1 cellular context compared by ENCODE assay signal in the genomic region with DNA sequence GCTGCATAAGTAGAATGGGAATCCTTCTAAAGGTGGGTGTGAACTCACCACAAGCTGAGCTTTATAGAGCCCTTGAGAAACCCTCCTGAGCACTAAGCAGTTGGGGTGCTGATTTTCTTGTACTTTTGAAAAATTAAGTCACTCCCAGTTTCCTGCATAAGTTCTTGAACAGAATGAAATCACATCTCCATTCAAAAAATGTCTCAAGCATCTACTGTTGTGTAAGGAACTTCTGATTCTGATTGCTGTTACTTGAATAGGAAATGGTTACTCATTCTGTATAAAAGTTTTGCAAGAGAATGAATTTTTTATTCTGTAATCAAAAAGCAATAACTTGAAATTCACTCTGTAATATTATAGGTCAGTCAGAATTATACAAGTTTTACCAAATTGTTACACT.
A peak's percentile ranks its signal among the peaks of the same experiment; 100 is the strongest.
TF ChIP-seq lines count a peak whose summit lies in the region.

No MANE protein-coding gene starts in this region.

TF ChIP-seq in IMR-90, 13 proteins besides CTCF, POLR2A, EP300 and RAD21:
- TF ChIP-seq CEBPB (IDR thresholded peaks at IDR 0.05; ENCODE audit: low read depth, low read length): peak; percentile 79
- TF ChIP-seq, protein P1, sequence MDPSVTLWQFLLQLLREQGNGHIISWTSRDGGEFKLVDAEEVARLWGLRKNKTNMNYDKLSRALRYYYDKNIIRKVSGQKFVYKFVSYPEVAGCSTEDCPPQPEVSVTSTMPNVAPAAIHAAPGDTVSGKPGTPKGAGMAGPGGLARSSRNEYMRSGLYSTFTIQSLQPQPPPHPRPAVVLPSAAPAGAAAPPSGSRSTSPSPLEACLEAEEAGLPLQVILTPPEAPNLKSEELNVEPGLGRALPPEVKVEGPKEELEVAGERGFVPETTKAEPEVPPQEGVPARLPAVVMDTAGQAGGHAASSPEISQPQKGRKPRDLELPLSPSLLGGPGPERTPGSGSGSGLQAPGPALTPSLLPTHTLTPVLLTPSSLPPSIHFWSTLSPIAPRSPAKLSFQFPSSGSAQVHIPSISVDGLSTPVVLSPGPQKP (IDR thresholded peaks at IDR 0.05; ENCODE audit: borderline replicate concordance, low read depth, low read length): no peak
